1 cellular context compared by ENCODE assay signal in genomic region chr12:53325539-53326061, GRCh38.
A peak's percentile ranks its signal among the peaks of the same experiment; 100 is the strongest.
TF ChIP-seq lines count a peak whose summit lies in the region.

No MANE protein-coding gene starts in this region.

TF ChIP-seq in H1, 55 proteins besides CTCF, POLR2A, EP300 and RAD21:
- TF ChIP-seq E2F6 (IDR thresholded peaks at IDR 0.05) (no peak), CHD2 (IDR thresholded peaks at IDR 0.05; ENCODE audit: low read length) (no peak), SAP30 (IDR thresholded peaks at IDR 0.05; ENCODE audit: insufficient read depth, insufficient replicate concordance, low read length) (no peak), FOSL1 (IDR thresholded peaks at IDR 0.05; ENCODE audit: insufficient read depth, low read depth, low read length) (no peak), YY1 (IDR thresholded peaks at IDR 0.05; ENCODE audit: low read depth, low read length) (no peak), TAF7 (optimal IDR thresholded peaks at IDR 0.05; ENCODE audit: borderline replicate concordance, low read depth, low read length) (no peak), KDM5A (IDR thresholded peaks at IDR 0.05; ENCODE audit: low read length) (no peak), SUZ12 (IDR thresholded peaks at IDR 0.05; ENCODE audit: low read length) (0 out of 2 replicates have a peak, but pooled peaks have one; percentile 44), USF2 (IDR thresholded peaks at IDR 0.05; ENCODE audit: low read length) (no peak), CREB1 (IDR thresholded peaks at IDR 0.05) (peak; percentile 29; the same call in 1 of the 2 replicates), EZH2 (IDR thresholded peaks at IDR 0.05; ENCODE audit: low read depth, low read length, severe bottlenecking) (peak; percentile 65), RBBP5 (IDR thresholded peaks at IDR 0.05; ENCODE audit: borderline replicate concordance, low read depth, low read length) (no peak), NANOG (IDR thresholded peaks at IDR 0.05; ENCODE audit: insufficient read depth, low read depth, low read length, poor library complexity, severe bottlenecking) (no peak), SP1 (IDR thresholded peaks at IDR 0.05; ENCODE audit: low read depth, low read length) (no peak), EGR1 (IDR thresholded peaks at IDR 0.05; ENCODE audit: borderline replicate concordance, low read depth, low read length) (no peak), RNF2 (IDR thresholded peaks at IDR 0.05; ENCODE audit: borderline replicate concordance, low read depth, low read length, missing control alignments, poor library complexity, severe bottlenecking) (no peak), GABPA (IDR thresholded peaks at IDR 0.05; ENCODE audit: borderline replicate concordance, insufficient read depth, low read length) (no peak), SP4 (IDR thresholded peaks at IDR 0.05; ENCODE audit: low read length) (no peak), KDM1A (IDR thresholded peaks at IDR 0.05; ENCODE audit: borderline replicate concordance, low read length) (no peak), SRF (IDR thresholded peaks at IDR 0.05; ENCODE audit: low read depth, low read length) (no peak), POLR2AphosphoS5 (IDR thresholded peaks at IDR 0.05; ENCODE audit: low read depth, low read length) (no peak), CHD7 (IDR thresholded peaks at IDR 0.05; ENCODE audit: insufficient replicate concordance, low read length) (no peak), HDAC2 (IDR thresholded peaks at IDR 0.05; ENCODE audit: borderline replicate concordance in 1 of 2, low read depth in 2 of 2, low read length in 2 of 2) (no peak), ATF3 (IDR thresholded peaks at IDR 0.05; ENCODE audit: insufficient read depth, low read depth, low read length) (no peak), KDM4A (IDR thresholded peaks at IDR 0.05; ENCODE audit: low read depth, low read length, severe bottlenecking) (peak; percentile 26), TEAD4 (IDR thresholded peaks at IDR 0.05; ENCODE audit: low read depth, low read length) (no peak), JUN (IDR thresholded peaks at IDR 0.05; ENCODE audit: low read depth, low read length) (no peak), BRCA1 (IDR thresholded peaks at IDR 0.05; ENCODE audit: low read depth, low read length) (no peak), PHF8 (conservative IDR thresholded peaks at IDR 0.05; ENCODE audit: low read depth, low read length) (no peak), RXRA (IDR thresholded peaks at IDR 0.05; ENCODE audit: insufficient read depth, low read depth, low read length) (no peak), TCF12 (IDR thresholded peaks at IDR 0.05; ENCODE audit: low read depth, low read length) (0 out of 2 replicates have a peak, but pooled peaks have one; percentile 21), GTF2F1 (IDR thresholded peaks at IDR 0.05; ENCODE audit: borderline replicate concordance, low read depth, low read length) (no peak), CBX8 (IDR thresholded peaks at IDR 0.05; ENCODE audit: borderline replicate concordance, low read depth, low read length) (no peak), ZNF274 (IDR thresholded peaks at IDR 0.05; ENCODE audit: borderline replicate concordance, extremely low read depth, low read length) (no peak), ASH2L (IDR thresholded peaks at IDR 0.05; ENCODE audit: low read length) (peak; percentile 20), RFX5 (IDR thresholded peaks at IDR 0.05; ENCODE audit: borderline replicate concordance, low read depth, low read length) (no peak)
